ENCODE assay signal across 1 cellular context in the genomic region with DNA sequence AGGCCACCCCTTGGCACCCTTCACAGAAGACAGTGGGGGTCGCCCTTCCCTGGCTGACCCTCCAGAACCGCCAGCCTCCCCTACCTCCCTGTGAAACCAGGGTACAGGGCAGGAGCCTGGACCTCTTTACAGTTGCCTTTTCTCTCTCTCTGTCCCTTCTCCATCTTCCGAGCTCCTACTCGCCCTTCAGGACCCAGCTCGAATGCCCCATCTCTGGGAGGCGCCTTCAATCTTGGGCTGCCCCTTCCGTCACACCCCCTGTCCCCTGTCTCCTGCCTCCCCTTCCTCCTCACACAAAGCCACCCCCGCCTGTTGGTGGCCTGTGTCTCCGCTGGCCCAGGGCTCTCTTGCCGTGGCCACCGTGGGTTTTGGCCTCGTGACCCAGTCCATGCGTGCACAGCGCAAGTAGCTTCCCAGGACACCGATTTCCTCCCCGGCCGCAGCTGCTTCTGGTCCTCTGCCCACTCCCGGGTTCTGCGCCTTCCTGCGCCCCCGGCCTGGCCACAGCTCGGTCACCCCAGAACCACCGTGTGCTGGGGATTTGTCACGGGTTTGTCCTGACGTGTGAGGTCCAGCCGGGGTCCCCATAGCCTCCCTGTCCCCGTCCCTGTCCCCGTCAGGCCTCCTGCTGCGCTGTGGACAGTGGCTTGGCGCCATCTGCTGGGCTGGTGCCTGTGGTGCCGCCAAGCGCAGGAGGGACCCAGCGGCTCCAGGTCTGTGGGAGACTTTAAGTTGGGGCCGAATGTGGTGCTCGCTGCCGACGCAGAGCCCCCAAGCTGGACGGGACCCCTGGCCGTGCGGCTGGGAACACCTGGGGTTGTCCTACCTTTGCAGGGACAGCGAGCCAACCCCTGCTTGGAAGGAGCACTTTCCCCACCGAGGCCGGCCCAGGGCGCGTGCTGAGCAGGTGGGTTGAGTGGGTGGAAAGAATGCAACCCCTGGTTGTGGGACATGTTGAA.
A peak's percentile ranks its signal among the peaks of the same experiment; 100 is the strongest.
TF ChIP-seq lines count a peak whose summit lies in the region.

No MANE protein-coding gene starts in this region.

TF ChIP-seq in H1, 55 proteins besides CTCF, POLR2A, EP300 and RAD21 (continued from another document):
- peak in 1 of 2 experiments; percentile 60; a peak in 1 of 4 replicates for TF ChIP-seq SIN3A (conservative IDR thresholded peaks at IDR 0.05 in 1 of 2, IDR thresholded peaks at IDR 0.05 in 1 of 2; ENCODE audit: low read depth in 1 of 2, low read length in 2 of 2)
- 0 out of 2 replicates have a peak, but pooled peaks have one; percentile 31 for TF ChIP-seq JUND (IDR thresholded peaks at IDR 0.05; ENCODE audit: low read length)
- TF ChIP-seq NRF1 (IDR thresholded peaks at IDR 0.05; ENCODE audit: low read depth, low read length) = no peak
- TF ChIP-seq HDAC2 (IDR thresholded peaks at IDR 0.05; ENCODE audit: borderline replicate concordance in 1 of 2, low read depth in 2 of 2, low read length in 2 of 2) = no peak
- no peak for TF ChIP-seq CHD2 (IDR thresholded peaks at IDR 0.05; ENCODE audit: low read length)
- TF ChIP-seq, protein P1, sequence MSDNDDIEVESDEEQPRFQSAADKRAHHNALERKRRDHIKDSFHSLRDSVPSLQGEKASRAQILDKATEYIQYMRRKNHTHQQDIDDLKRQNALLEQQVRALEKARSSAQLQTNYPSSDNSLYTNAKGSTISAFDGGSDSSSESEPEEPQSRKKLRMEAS (IDR thresholded peaks at IDR 0.05) = peak; percentile 31; the same call in 1 of the 2 replicates
- no peak for TF ChIP-seq KDM5A (IDR thresholded peaks at IDR 0.05; ENCODE audit: low read length)
- 0 out of 2 replicates have a peak, but pooled peaks have one; percentile 20 for TF ChIP-seq BACH1 (IDR thresholded peaks at IDR 0.05; ENCODE audit: low read length)
- no peak for TF ChIP-seq TAF1 (IDR thresholded peaks at IDR 0.05; ENCODE audit: low read depth, low read length)
